Comparison of ENCODE assay signal across 1 cellular context in the genomic region with DNA sequence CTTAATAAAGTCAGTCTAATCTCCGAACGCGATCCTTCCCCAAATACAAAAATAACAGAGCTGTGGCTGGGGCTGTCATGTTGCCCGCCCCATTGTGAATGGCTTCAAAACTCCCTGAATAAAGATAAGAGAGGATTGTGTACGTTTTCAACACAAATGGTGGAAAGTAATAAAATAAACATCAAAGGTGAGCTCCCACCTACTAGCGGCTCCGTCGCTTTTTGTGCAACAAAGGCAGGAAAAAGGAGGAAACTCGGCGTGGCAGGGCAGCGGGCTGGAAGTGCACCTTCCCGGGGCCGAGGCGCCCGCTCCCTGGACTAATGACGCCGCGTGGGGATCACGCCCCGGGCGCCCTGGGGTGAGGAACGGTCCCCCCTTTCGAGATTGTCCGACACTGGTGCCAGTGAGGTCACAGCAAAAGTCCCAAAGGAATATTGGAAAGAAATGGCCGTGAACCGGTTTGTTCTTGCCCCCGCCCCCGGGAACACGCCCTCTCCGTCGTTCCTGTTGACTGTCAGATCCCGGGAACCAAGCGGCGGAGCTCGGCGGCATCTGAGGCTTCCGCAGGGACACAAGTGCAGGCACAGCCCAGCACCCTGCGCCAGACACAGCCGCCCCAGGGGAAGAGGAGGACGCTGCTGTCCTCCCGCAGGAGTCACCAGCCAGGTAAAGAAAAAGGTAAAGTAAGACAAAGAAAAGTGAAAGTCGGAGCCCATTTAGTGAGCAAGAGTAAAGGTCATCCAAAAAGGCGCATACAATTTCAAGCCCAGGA.
TF ChIP-seq lines count a peak whose summit lies in the region.

No MANE protein-coding gene starts in this region.

TF ChIP-seq in HCT116, 20 proteins besides CTCF, POLR2A, EP300 and RAD21 (continued from another document):
- TF ChIP-seq, protein P1, sequence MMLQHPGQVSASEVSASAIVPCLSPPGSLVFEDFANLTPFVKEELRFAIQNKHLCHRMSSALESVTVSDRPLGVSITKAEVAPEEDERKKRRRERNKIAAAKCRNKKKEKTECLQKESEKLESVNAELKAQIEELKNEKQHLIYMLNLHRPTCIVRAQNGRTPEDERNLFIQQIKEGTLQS (IDR thresholded peaks at IDR 0.05), result no peak
- TF ChIP-seq, protein P2, sequence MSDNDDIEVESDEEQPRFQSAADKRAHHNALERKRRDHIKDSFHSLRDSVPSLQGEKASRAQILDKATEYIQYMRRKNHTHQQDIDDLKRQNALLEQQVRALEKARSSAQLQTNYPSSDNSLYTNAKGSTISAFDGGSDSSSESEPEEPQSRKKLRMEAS (IDR thresholded peaks at IDR 0.05), result no peak
- TF ChIP-seq, protein P3, sequence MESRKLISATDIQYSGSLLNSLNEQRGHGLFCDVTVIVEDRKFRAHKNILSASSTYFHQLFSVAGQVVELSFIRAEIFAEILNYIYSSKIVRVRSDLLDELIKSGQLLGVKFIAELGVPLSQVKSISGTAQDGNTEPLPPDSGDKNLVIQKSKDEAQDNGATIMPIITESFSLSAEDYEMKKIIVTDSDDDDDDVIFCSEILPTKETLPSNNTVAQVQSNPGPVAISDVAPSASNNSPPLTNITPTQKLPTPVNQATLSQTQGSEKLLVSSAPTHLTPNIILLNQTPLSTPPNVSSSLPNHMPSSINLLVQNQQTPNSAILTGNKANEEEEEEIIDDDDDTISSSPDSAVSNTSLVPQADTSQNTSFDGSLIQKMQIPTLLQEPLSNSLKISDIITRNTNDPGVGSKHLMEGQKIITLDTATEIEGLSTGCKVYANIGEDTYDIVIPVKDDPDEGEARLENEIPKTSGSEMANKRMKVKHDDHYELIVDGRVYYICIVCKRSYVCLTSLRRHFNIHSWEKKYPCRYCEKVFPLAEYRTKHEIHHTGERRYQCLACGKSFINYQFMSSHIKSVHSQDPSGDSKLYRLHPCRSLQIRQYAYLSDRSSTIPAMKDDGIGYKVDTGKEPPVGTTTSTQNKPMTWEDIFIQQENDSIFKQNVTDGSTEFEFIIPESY (IDR thresholded peaks at IDR 0.05; ENCODE audit: extremely low read depth, insufficient replicate concordance, low read length), result no peak
- no peak for TF ChIP-seq YY1 (IDR thresholded peaks at IDR 0.05; ENCODE audit: extremely low read depth, insufficient replicate concordance, low read depth, low read length)
- no peak for TF ChIP-seq EGR1 (IDR thresholded peaks at IDR 0.05; ENCODE audit: low read depth)
- no peak for TF ChIP-seq CBX3 (IDR thresholded peaks at IDR 0.05; ENCODE audit: low read depth)
